ENCODE assay signal across 8 cellular contexts in genomic region chr19:1102407-1103106, GRCh38. TPM values are rescaled to one million over a fixed set of nuclear protein-coding genes. Genes with fewer than 3 reads are reported as not detected.
A peak's percentile ranks its signal among the peaks of the same experiment; 100 is the strongest.
DNase-seq lines count a peak whose midpoint lies in the region; ATAC-seq and TF ChIP-seq lines count a peak whose summit lies in the region.

No MANE protein-coding gene starts in this region.

- TF ChIP-seq POLR2A in esophagus muscularis mucosa (IDR thresholded peaks at IDR 0.05; ENCODE audit: low read depth), result no peak

- peaks cover 9% of the 10 kb centered on the region for H3K79me2 ChIP-seq in trophoblast cell (ENCODE audit: control insufficient read depth, insufficient read depth, low read length, poor library complexity)

- no peak overlapping the region for H3K23ac ChIP-seq in trophoblast cell (ENCODE audit: low read length)

- H3K4me3 Mint-ChIP-seq in activated CD8-positive, alpha-beta T cell treated with anti-CD3 and anti-CD28 coated beads, Interleukin-2, amount 10 ng/mL, durations not matched to agents 7 days and 5 days, result peak overlapping the region; percentile 58

- H3K4me1 ChIP-seq in esophagus muscularis mucosa (peaks cover 70 to 81% (median 75%) of the 10 kb centered on the region in 4 donors), trophoblast cell (ENCODE audit: control insufficient read depth in 1 of 2, insufficient read depth in 2 of 2, low read length in 2 of 2) (peaks cover 37 to 38% of the 10 kb centered on the region in 2 experiments)

- H4K91ac ChIP-seq in trophoblast cell (ENCODE audit: low read depth, low read length), result peak overlapping the region; percentile 87

- TF ChIP-seq EP300 in esophagus muscularis mucosa (IDR thresholded peaks at IDR 0.05), result no peak

- peak; percentile 98 for DNase-seq in BJ (ENCODE audit: low read depth)
- DNase-seq in HK-2 (ENCODE audit: unreplicated experiment), result peak; percentile 92
- DNase-seq in activated CD8-positive, alpha-beta T cell treated with anti-CD3 and anti-CD28 coated beads, Interleukin-2, amount 10 ng/mL, durations not matched to agents 7 days and 5 days, result peak; percentile 51
- DNase-seq in esophagus muscularis mucosa (ENCODE audit: extremely low spot score), result no peak
- peak; percentile 96 to 98 for DNase-seq in trophoblast cell
- no peak for DNase-seq in NCI-H2171 treated with DMSO at 0.1 percent for 48 hours (lab: John Stamatoyannopoulos, UW)
- no peak for DNase-seq in NCI-H1694 (lab: John Stamatoyannopoulos, UW)

- H3K27me3 ChIP-seq in BJ (ENCODE audit: control insufficient read depth, insufficient read depth, low read length) (no peaks in the 10 kb centered on the region), esophagus muscularis mucosa (no peaks in the 10 kb centered on the region), trophoblast cell (ENCODE audit: insufficient read depth, low read length) (no peaks in the 10 kb centered on the region)

- no peak overlapping the region for H3K4me2 ChIP-seq in trophoblast cell (ENCODE audit: low read length)

- H3K9ac ChIP-seq in trophoblast cell (ENCODE audit: low read length), result no peak overlapping the region

- H3K4me3 ChIP-seq in BJ (ENCODE audit: low read depth, low read length), result no peak overlapping the region
- H3K4me3 ChIP-seq in esophagus muscularis mucosa, result peak overlapping the region in 2 of 4 donors; percentile 8 to 92
- H3K4me3 ChIP-seq in trophoblast cell (ENCODE audit: low read depth, low read length), result no peak overlapping the region

- peak overlapping the region; percentile 88 for H3K18ac ChIP-seq in trophoblast cell (ENCODE audit: low read length)

- H3K36me3 ChIP-seq in BJ (ENCODE audit: control insufficient read depth, insufficient read depth, low read length), result peaks cover 12% of the 10 kb centered on the region
- peaks cover 14 to 20% (median 19%) of the 10 kb centered on the region in 4 donors for H3K36me3 ChIP-seq in esophagus muscularis mucosa
- peaks cover 21% of the 10 kb centered on the region in 2 experiments for H3K36me3 ChIP-seq in trophoblast cell (ENCODE audit: control insufficient read depth in 1 of 2, insufficient read depth in 2 of 2, low read length in 2 of 2)

- peak overlapping the region; percentile 85 for H3K27ac Mint-ChIP-seq in activated CD8-positive, alpha-beta T cell treated with anti-CD3 and anti-CD28 coated beads, Interleukin-2, amount 10 ng/mL, durations not matched to agents 7 days and 5 days

- intact Hi-C loops in esophagus muscularis mucosa (cut with DNase I), result loop anchor here (5.0 kb wide), 1 partner anchor 80 kb away; the partner anchor contains the start of genes RNU6-2 and TMEM259

- TF ChIP-seq CTCF in BJ (IDR thresholded peaks at IDR 0.05; ENCODE audit: insufficient read depth, low read depth, low read length) (no peak), esophagus muscularis mucosa (IDR thresholded peaks at IDR 0.05) (no peak)

- no peak for ATAC-seq in activated CD8-positive, alpha-beta T cell treated with anti-CD3 and anti-CD28 coated beads, Interleukin-2, amount 10 ng/mL, durations not matched to agents 7 days and 5 days
- no peak for ATAC-seq in GM18873 (IDR thresholded peaks at IDR 0.05; ENCODE audit: low FRiP score, unreplicated experiment)

- peak overlapping the region; percentile 58 for H2AFZ ChIP-seq in trophoblast cell (ENCODE audit: insufficient read depth, low read length, poor library complexity)

- H3K9me3 Mint-ChIP-seq in activated CD8-positive, alpha-beta T cell treated with anti-CD3 and anti-CD28 coated beads, Interleukin-2, amount 10 ng/mL, durations not matched to agents 7 days and 5 days (ENCODE audit: insufficient read depth), result no peaks in the 10 kb centered on the region

- H3K4ac ChIP-seq in trophoblast cell (ENCODE audit: low read depth, low read length), result peak overlapping the region; percentile 57

- POLR2A ChIA-PET in BJ (lab: Charles Lee), result interaction anchor here (0.6 kb wide), 1 partner anchor 489 kb away, joined by 6 read pairs; no protein-coding TSS in a partner anchor
- POLR2A ChIA-PET in activated CD8-positive, alpha-beta T cell treated with anti-CD3 and anti-CD28 coated beads, Interleukin-2, amount 10 ng/mL, durations not matched to agents 7 days and 5 days (lab: Charles Lee), result interaction anchor here (0.6 to 2.2 kb wide), 5 partner anchors 8 to 90 kb away, joined by 3 to 10 read pairs (median 3); partner anchors contain the start of gene ARHGAP45

- CTCF ChIA-PET in BJ (lab: Yijun Ruan, JAX), result interaction anchor here (0.6 to 5.6 kb wide), 6 partner anchors 11 to 470 kb away, joined by 3 to 29 read pairs (median 4); partner anchors contain the start of gene CNN2
- CTCF ChIA-PET in activated CD8-positive, alpha-beta T cell treated with anti-CD3 and anti-CD28 coated beads, Interleukin-2, amount 10 ng/mL, durations not matched to agents 7 days and 5 days (lab: Charles Lee), result interaction anchor here (1.2 to 1.9 kb wide), 4 partner anchors 10 to 164 kb away, joined by 3 to 7 read pairs (median 5); no protein-coding TSS in a partner anchor

- H3K36me3 Mint-ChIP-seq in activated CD8-positive, alpha-beta T cell treated with anti-CD3 and anti-CD28 coated beads, Interleukin-2, amount 10 ng/mL, durations not matched to agents 7 days and 5 days (ENCODE audit: low read depth), result peaks cover 6% of the 10 kb centered on the region

- peaks cover 54% of the 10 kb centered on the region for H3K4me1 Mint-ChIP-seq in activated CD8-positive, alpha-beta T cell treated with anti-CD3 and anti-CD28 coated beads, Interleukin-2, amount 10 ng/mL, durations not matched to agents 7 days and 5 days (ENCODE audit: low read depth)

- 65% methylated on average over 16 of the region's 16 CpGs for WGBS in esophagus muscularis mucosa
- no CpG with 5 or more reads among the region's 16 CpGs for WGBS in trophoblast cell (ENCODE audit: extremely low coverage, insufficient coverage, insufficient read length)

- H4K8ac ChIP-seq in trophoblast cell (ENCODE audit: low read depth, low read length), result peak overlapping the region; percentile 72

- peak overlapping the region; percentile 65 for H3K14ac ChIP-seq in trophoblast cell (ENCODE audit: low read length)

- peak overlapping the region; percentile 75 for H2BK120ac ChIP-seq in trophoblast cell (ENCODE audit: insufficient read depth, low read length, poor library complexity)

- H4K12ac ChIP-seq in trophoblast cell (ENCODE audit: low read depth, low read length), result peak overlapping the region; percentile 58

- H2AK5ac ChIP-seq in trophoblast cell (ENCODE audit: low read length), result peak overlapping the region; percentile 45

- H3K27me3 Mint-ChIP-seq in activated CD8-positive, alpha-beta T cell treated with anti-CD3 and anti-CD28 coated beads, Interleukin-2, amount 10 ng/mL, durations not matched to agents 7 days and 5 days (ENCODE audit: low read depth), result no peaks in the 10 kb centered on the region

- peak overlapping the region; percentile 98 for H2BK12ac ChIP-seq in trophoblast cell (ENCODE audit: low read length)

- peak overlapping the region; percentile 95 for H2BK5ac ChIP-seq in trophoblast cell (ENCODE audit: low read depth, low read length, poor library complexity)

- peak overlapping the region; percentile 91 to 100 (median 96) for H3K27ac ChIP-seq in esophagus muscularis mucosa (replicated peaks in 1 of 4)
- peak overlapping the region; percentile 94 for H3K27ac ChIP-seq in trophoblast cell (ENCODE audit: low read depth, low read length)

- no peaks in the 10 kb centered on the region for H3K9me3 ChIP-seq in esophagus muscularis mucosa
- no peaks in the 10 kb centered on the region for H3K9me3 ChIP-seq in trophoblast cell (ENCODE audit: insufficient read depth, low read depth, low read length)

- peaks cover 35% of the 10 kb centered on the region for H3K79me1 ChIP-seq in trophoblast cell (ENCODE audit: low read length)

RNA-seq across cellular contexts. Expression of gene GPX4, which starts 1.2 kb away (rescaled TPM):
- 463 and 626 TPM in 2 replicates for polyA plus RNA-seq in BJ (2011; rRNA removed)
- polyA minus RNA-seq in BJ (2011; rRNA and poly(A)+ RNA removed), result 237 and 273 TPM in 2 replicates
- 100 to 1,000 TPM; 174 to 177 TPM for total RNA-seq in activated CD8-positive, alpha-beta T cell treated with anti-CD3 and anti-CD28 coated beads, Interleukin-2, amount 10 ng/mL, durations not matched to agents 7 days and 5 days
- total RNA-seq in esophagus muscularis mucosa, result 100 to 1,000 TPM; 338 to 386 (median 375) TPM
- polyA plus RNA-seq in trophoblast cell (2013), result 795 and 804 TPM in 2 replicates

RNA-seq across cellular contexts. Expression of gene POLR2E, which starts 7.4 kb away (rescaled TPM):
- polyA plus RNA-seq in BJ (2011; rRNA removed), result 174 and 292 TPM in 2 replicates
- polyA minus RNA-seq in BJ (2011; rRNA and poly(A)+ RNA removed), result 104 and 159 TPM in 2 replicates
- total RNA-seq in activated CD8-positive, alpha-beta T cell treated with anti-CD3 and anti-CD28 coated beads, Interleukin-2, amount 10 ng/mL, durations not matched to agents 7 days and 5 days, result 100 to 1,000 TPM; 176 to 177 TPM
- 100 to 1,000 TPM in 3 of 4 donors, 10 to 100 TPM in 1; 96.8 to 198 (median 135) TPM for total RNA-seq in esophagus muscularis mucosa
- polyA plus RNA-seq in trophoblast cell (2013), result 192 and 197 TPM in 2 replicates

RNA-seq across cellular contexts. Expression of gene ARHGAP45, which starts 35.6 kb away (rescaled TPM):
- 0.13 and 0.28 TPM in 2 replicates for polyA plus RNA-seq in BJ (2011; rRNA removed)
- polyA minus RNA-seq in BJ (2011; rRNA and poly(A)+ RNA removed), result 0.36 and 0.95 TPM in 2 replicates
- total RNA-seq in activated CD8-positive, alpha-beta T cell treated with anti-CD3 and anti-CD28 coated beads, Interleukin-2, amount 10 ng/mL, durations not matched to agents 7 days and 5 days, result 100 to 1,000 TPM; 433 to 445 TPM
- total RNA-seq in esophagus muscularis mucosa, result 10 to 100 TPM; 17.8 to 28.3 (median 21.2) TPM
- 13.6 and 14.5 TPM in 2 replicates for polyA plus RNA-seq in trophoblast cell (2013)

Comparison
In these comparisons a context has a peak if more than half of its experiments do, and no peak if none do; other contexts are left out.
1. DNase-seq: peak in BJ (single experiment), HK-2 (single experiment), activated CD8-positive, alpha-beta T cell treated with anti-CD3 and anti-CD28 coated beads, Interleukin-2, amount 10 ng/mL, durations not matched to agents 7 days and 5 days (single experiment) and trophoblast cell (2 of 2); none in esophagus muscularis mucosa (single experiment), NCI-H2171 treated with DMSO at 0.1 percent for 48 hours (single experiment) and NCI-H1694 (single experiment).
2. RNA of gene ARHGAP45, which starts 35.6 kb away (total RNA-seq): 433 to 445 TPM in activated CD8-positive, alpha-beta T cell treated with anti-CD3 and anti-CD28 coated beads, Interleukin-2, amount 10 ng/mL, durations not matched to agents 7 days and 5 days; 17.8 to 28.3 TPM in esophagus muscularis mucosa; every median in the first group is over 10 times any median in the second.